In genomic region chr2:69677914-69678313, GRCh38 we compare ENCODE assay signal across 13 cellular contexts.
"Had no signal": no experiment of that assay in that cellular context is flagged by ENCODE, and none has a peak within 500 bp of the region (broad histone marks: within the 10 kb centered on the region; RNA-seq: fewer than 3 reads in every experiment).

No MANE protein-coding gene starts in this region.

- H3K36me3 ChIP-seq: brain microvascular endothelial cell, gastrocnemius medialis, sigmoid colon had no signal

- H3K9me3 ChIP-seq: gastrocnemius medialis, sigmoid colon, testis had no signal

- DNase-seq: activated CD4-positive, CD25-positive, alpha-beta regulatory T cell; activated CD8-positive, alpha-beta memory T cell treated with anti-CD3 and anti-CD28 coated beads for 24 hours; activated naive CD4-positive, alpha-beta T cell treated with Interleukin-2 at 50 U/mL for 16 hours; brain microvascular endothelial cell; effector memory CD4-positive, alpha-beta T cell; gastrocnemius medialis; mesendoderm; occipital lobe; sigmoid colon; stimulated activated CD4-positive, alpha-beta T cell treated with anti-CD3 and anti-CD28 coated beads, Interleukin-2, amount 100 ng/mL, for 24 hours; stimulated activated naive CD4-positive, alpha-beta T cell treated with Interleukin-2 at 50 U/mL for 16 hours; testis had no signal

- H3K4me3 Mint-ChIP-seq: nephron had no signal

- H3K27ac Mint-ChIP-seq: nephron had no signal

- H3K27ac ChIP-seq: brain microvascular endothelial cell, gastrocnemius medialis, sigmoid colon, testis had no signal

- H3K4me3 ChIP-seq: gastrocnemius medialis, sigmoid colon, testis had no signal

- H3K27me3 ChIP-seq: brain microvascular endothelial cell, gastrocnemius medialis, sigmoid colon, testis had no signal

- H3K4me1 Mint-ChIP-seq: nephron had no signal

- ATAC-seq: gastrocnemius medialis had no signal

- H3K9me3 Mint-ChIP-seq: nephron had no signal
